ENCODE assay signal across 1 cellular context in genomic region chr2:232884549-232885263, GRCh38.
TF ChIP-seq lines count a peak whose summit lies in the region.

No MANE protein-coding gene starts in this region.

TF ChIP-seq in WTC11, 78 proteins besides CTCF, POLR2A, EP300 and RAD21 (continued from another document):
- TF ChIP-seq PRDM15 (CRISPR knock-in tag; IDR thresholded peaks at IDR 0.05): no peak
- TF ChIP-seq NFYB (CRISPR knock-in tag; conservative IDR thresholded peaks at IDR 0.05; ENCODE audit: low read depth): no peak
- no peak for TF ChIP-seq ZNF138 (CRISPR knock-in tag; conservative IDR thresholded peaks at IDR 0.05)
- TF ChIP-seq, protein P1, sequence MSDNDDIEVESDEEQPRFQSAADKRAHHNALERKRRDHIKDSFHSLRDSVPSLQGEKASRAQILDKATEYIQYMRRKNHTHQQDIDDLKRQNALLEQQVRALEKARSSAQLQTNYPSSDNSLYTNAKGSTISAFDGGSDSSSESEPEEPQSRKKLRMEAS (CRISPR knock-in tag; IDR thresholded peaks at IDR 0.05): no peak
- no peak for TF ChIP-seq SP1 (CRISPR knock-in tag; conservative IDR thresholded peaks at IDR 0.05)
- TF ChIP-seq ZNF317 (CRISPR knock-in tag; IDR thresholded peaks at IDR 0.05; ENCODE audit: borderline replicate concordance, low read depth): no peak
